Comparison of ENCODE assay signal across 12 cellular contexts in the genomic region with DNA sequence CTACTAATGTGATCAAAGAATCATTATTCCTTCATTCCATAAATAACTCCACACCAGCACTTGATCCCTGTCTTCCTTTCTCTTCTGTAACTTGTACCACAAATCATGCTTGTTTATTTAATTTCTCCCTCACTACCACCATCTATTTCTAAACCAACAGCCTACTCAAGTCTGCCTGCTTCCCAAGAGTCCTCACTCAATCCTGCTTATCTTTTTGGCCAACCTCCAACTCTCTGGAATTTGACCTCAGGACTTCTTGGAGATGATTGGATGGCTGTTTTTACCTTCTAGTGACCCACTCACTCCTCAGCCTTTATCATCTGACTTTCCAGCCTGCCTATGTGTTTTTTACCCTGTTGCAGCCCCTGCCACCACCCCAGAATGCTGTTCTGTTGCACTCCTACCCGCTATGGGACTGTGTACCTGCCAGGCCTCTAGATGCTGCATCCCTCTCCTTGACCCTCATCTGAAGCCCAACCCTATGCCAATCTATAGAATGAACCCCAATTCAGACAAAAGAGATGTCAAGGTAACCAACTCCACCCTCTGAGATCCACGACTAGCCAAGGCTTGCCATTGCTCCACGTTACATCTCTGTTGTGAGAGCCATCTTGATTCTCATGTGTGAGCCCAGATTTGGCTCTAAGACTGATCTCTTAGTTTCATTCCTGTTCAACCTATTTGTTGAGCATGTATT.
A peak's percentile ranks its signal among the peaks of the same experiment; 100 is the strongest.
DNase-seq lines count a peak whose midpoint lies in the region; ATAC-seq, FAIRE-seq and TF ChIP-seq lines count a peak whose summit lies in the region.
"Had no signal": no experiment of that assay in that cellular context is flagged by ENCODE, and none has a peak within 500 bp of the region (broad histone marks: within the 10 kb centered on the region; RNA-seq: fewer than 3 reads in every experiment).

No MANE protein-coding gene starts in this region.

- H3K27ac ChIP-seq in KMS-11 = peak overlapping the region; percentile 54; the same call in 1 of the 2 replicates
- peak overlapping the region; percentile 98 for H3K27ac ChIP-seq in GM12878 (ENCODE audit: control insufficient read depth, insufficient read depth)
- peak overlapping the region; percentile 99 for H3K27ac ChIP-seq in right cardiac atrium (ENCODE audit: low read length)
- peak overlapping the region in 5 of 8 donors; percentile 29 to 74 (median 67) for H3K27ac ChIP-seq in spleen

- H3K79me2 ChIP-seq in KMS-11 (ENCODE audit: insufficient read depth, low read depth) = no peaks in the 10 kb centered on the region
- peaks cover 16% of the 10 kb centered on the region for H3K79me2 ChIP-seq in GM12878 (ENCODE audit: control insufficient read depth, insufficient read depth, low read length)

- TF ChIP-seq CTCF in KMS-11 (conservative IDR thresholded peaks at IDR 0.05; ENCODE audit: low read depth, low read length) (no peak), GM12878 (IDR thresholded peaks at IDR 0.05 in 2 of 3, conservative IDR thresholded peaks at IDR 0.05 in 1 of 3; ENCODE audit: control insufficient read depth in 2 of 3, extremely low read depth in 1 of 3, insufficient read depth in 1 of 3, low read depth in 3 of 3, low read length in 3 of 3) (no peak), spleen (IDR thresholded peaks at IDR 0.05 in 8 of 11, conservative IDR thresholded peaks at IDR 0.05 in 3 of 11) (no peak)

- CTCF ChIA-PET in GM12878 (lab: Yijun Ruan, JAX) = interaction anchor here (1.1 to 2.9 kb wide), 7 partner anchors 9 to 407 kb away, joined by 4 to 16 read pairs (median 8); a partner anchor contains a TSS

- no peak for DNase-seq in GM12878 (ENCODE audit: low read depth, low spot score)
- no peak for DNase-seq in right cardiac atrium
- no peak for DNase-seq in spleen
- no peak for DNase-seq in medulla oblongata (ENCODE audit: extremely low spot score)
- DNase-seq: activated T-cell treated with anti-CD3 and anti-CD28 coated beads for 4 hours; effector CD8-positive, alpha-beta T cell; head of caudate nucleus; NCI-H526 treated with DMSO at 0.1 percent for 48 hours; stimulated activated naive CD4-positive, alpha-beta T cell had no signal

- H2AFZ ChIP-seq in KMS-11 (ENCODE audit: low read depth) (0 out of 2 replicates have a peak overlapping the region, but pooled peaks have one; percentile 48), GM12878 (ENCODE audit: control insufficient read depth, low read depth, low read length) (no peak overlapping the region; the same call in 1 of the 2 replicates)

- BruUV-seq in GM12878 (replicated peaks; lab: Mats Ljungman, UMichigan) = no TSS peak

- FAIRE-seq in GM12878 (lab: Jason Lieb, UNC) = no peak

- POLR2A ChIA-PET in GM12878 (lab: Charles Lee) = interaction anchor here (0.8 to 15.5 kb wide), 12 partner anchors 9 to 407 kb away, joined by 3 to 204 read pairs (median 4); a partner anchor contains a TSS

- TF ChIP-seq EP300 in GM12878 (IDR thresholded peaks at IDR 0.05; ENCODE audit: borderline replicate concordance in 1 of 2, control insufficient read depth in 1 of 2, low read depth in 2 of 2, low read length in 2 of 2) = no peak

- peak overlapping the region; percentile 40; the same call in 1 of the 2 replicates for H3K4me2 ChIP-seq in KMS-11
- peak overlapping the region; percentile 33 for H3K4me2 ChIP-seq in GM12878 (ENCODE audit: control insufficient read depth, insufficient read depth)

- in situ Hi-C loops in GM12878 (cut with MboI) = loop anchor here (25.0 kb wide), 1 partner anchor 90 kb away; no protein-coding TSS in a partner anchor

- TF ChIP-seq POLR2A in GM12878 (IDR thresholded peaks at IDR 0.05; ENCODE audit: low read depth, low read length) (no peak), spleen (IDR thresholded peaks at IDR 0.05) (no peak)

- H3K27me3 ChIP-seq in KMS-11 (ENCODE audit: insufficient read depth, low read depth) (no peaks in the 10 kb centered on the region), GM12878 (replicated peaks in 1 of 2; ENCODE audit: control insufficient read depth in 2 of 2, insufficient read depth in 2 of 2, low read length in 1 of 2) (no peaks in the 10 kb centered on the region), right cardiac atrium (ENCODE audit: control insufficient read depth, insufficient read depth) (no peaks in the 10 kb centered on the region), spleen (replicated peaks in 1 of 7) (no peaks in the 10 kb centered on the region)

- H3K9me3 ChIP-seq in GM12878 (replicated peaks; ENCODE audit: control insufficient read depth, insufficient read depth, low read length) (no peaks in the 10 kb centered on the region), right cardiac atrium (ENCODE audit: control insufficient read depth, low read length) (no peaks in the 10 kb centered on the region), spleen (no peaks in the 10 kb centered on the region)

- H3K4me3 ChIP-seq in KMS-11 (IDR thresholded peaks at IDR 0.05; ENCODE audit: insufficient read depth, low read depth, low read length) = no peak overlapping the region
- H3K4me3 ChIP-seq in GM12878 = no peak overlapping the region
- H3K4me3 ChIP-seq in right cardiac atrium (ENCODE audit: low read length) = no peak overlapping the region
- no peak overlapping the region for H3K4me3 ChIP-seq in spleen

- no peak for TF ChIP-seq RAD21 in GM12878 (IDR thresholded peaks at IDR 0.05; ENCODE audit: insufficient read depth, low read depth, low read length)

- H4K20me1 ChIP-seq in KMS-11 (ENCODE audit: insufficient read depth) (no peaks in the 10 kb centered on the region), GM12878 (ENCODE audit: control insufficient read depth, insufficient read depth) (no peaks in the 10 kb centered on the region)

- SMC1A ChIA-PET in GM12878 (lab: Charles Lee; ENCODE audit: uncharacterized antibody, unreplicated experiment) = interaction anchor here (0.8 to 9.6 kb wide), 22 partner anchors 8 to 521 kb away, joined by 3 to 228 read pairs (median 6); no protein-coding TSS in a partner anchor

- H3K36me3 ChIP-seq in KMS-11 (ENCODE audit: insufficient read depth) (no peaks in the 10 kb centered on the region), GM12878 (ENCODE audit: control insufficient read depth in 2 of 2, insufficient read depth in 2 of 2, low read length in 1 of 2) (no peaks in the 10 kb centered on the region), spleen (no peaks in the 10 kb centered on the region)

- 94% methylated on average over 3 of the region's 3 CpGs for WGBS in GM12878 (ENCODE audit: insufficient coverage, insufficient replicate concordance, low lambda C conversion rate, missing lambda C conversion rate)
- WGBS in right cardiac atrium = 71% methylated on average over 3 of the region's 3 CpGs
- 89 to 100% (median 97%) methylated on average over 3 of the region's 3 CpGs for WGBS in spleen, 5 donors

- H3K4me1 ChIP-seq in KMS-11 (ENCODE audit: low read depth, poor library complexity, severe bottlenecking) (peaks cover 45% of the 10 kb centered on the region), GM12878 (ENCODE audit: control insufficient read depth, insufficient read depth, low read length) (peaks cover 71% of the 10 kb centered on the region), right cardiac atrium (ENCODE audit: control insufficient read depth, insufficient read depth, low read length) (peaks cover 16% of the 10 kb centered on the region), spleen (peaks cover 19 to 61% (median 43%) of the 10 kb centered on the region in 6 donors)

- intact Hi-C loops in GM12878 (cut with micrococcal nuclease; ENCODE audit: unreplicated experiment) = loop anchor here (1.0 to 2.0 kb wide), 3 partner anchors 12 to 82 kb away; no protein-coding TSS in a partner anchor
- intact Hi-C loops in right cardiac atrium (cut with DNase I) = loop anchor here in 3 of 4 donors (5.0 to 10.0 kb wide), 3 partner anchors 48 to 138 kb away; no protein-coding TSS in a partner anchor
- intact Hi-C loops in spleen (cut with DNase I; ENCODE audit: low total_unique reads) = no loop called here

- RAD21 ChIA-PET in GM12878 (lab: Charles Lee; ENCODE audit: unreplicated experiment) = interaction anchor here (0.9 to 15.5 kb wide), 20 partner anchors 7 to 407 kb away, joined by 3 to 346 read pairs (median 11); a partner anchor contains a TSS

- ATAC-seq in GM12878 (no peak), right cardiac atrium (peak; percentile 39 to 44), HG03457 (IDR thresholded peaks at IDR 0.05; ENCODE audit: unreplicated experiment) (no peak), HG03354 (IDR thresholded peaks at IDR 0.05; ENCODE audit: poor library complexity, severe bottlenecking, unreplicated experiment) (no peak)

- H3K9ac ChIP-seq in KMS-11 = no peak overlapping the region
- H3K9ac ChIP-seq in GM12878 (ENCODE audit: control insufficient read depth, insufficient read depth, low read length) = peak overlapping the region; percentile 43

TF ChIP-seq in GM12878, 131 proteins besides CTCF, POLR2A, EP300 and RAD21 (continues in another document):
- TF ChIP-seq POLR2AphosphoS2 (IDR thresholded peaks at IDR 0.05; ENCODE audit: low read depth, low read length) = no peak
- TF ChIP-seq PML (IDR thresholded peaks at IDR 0.05; ENCODE audit: low read length) = no peak
- TF ChIP-seq LARP7 (IDR thresholded peaks at IDR 0.05) = 0 out of 2 replicates have a peak, but pooled peaks have one; percentile 41
- no peak for TF ChIP-seq HDGF (IDR thresholded peaks at IDR 0.05)
- TF ChIP-seq, protein P1, sequence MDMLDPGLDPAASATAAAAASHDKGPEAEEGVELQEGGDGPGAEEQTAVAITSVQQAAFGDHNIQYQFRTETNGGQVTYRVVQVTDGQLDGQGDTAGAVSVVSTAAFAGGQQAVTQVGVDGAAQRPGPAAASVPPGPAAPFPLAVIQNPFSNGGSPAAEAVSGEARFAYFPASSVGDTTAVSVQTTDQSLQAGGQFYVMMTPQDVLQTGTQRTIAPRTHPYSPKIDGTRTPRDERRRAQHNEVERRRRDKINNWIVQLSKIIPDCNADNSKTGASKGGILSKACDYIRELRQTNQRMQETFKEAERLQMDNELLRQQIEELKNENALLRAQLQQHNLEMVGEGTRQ (IDR thresholded peaks at IDR 0.05; ENCODE audit: borderline replicate concordance, low read depth, low read length) = no peak

Comparison
In these comparisons a context has a peak if more than half of its experiments do, and no peak if none do; other contexts are left out.
1. ATAC-seq: peak in right cardiac atrium (2 of 2); none in GM12878 (single experiment), HG03457 (single experiment) and HG03354 (single experiment).
2. Peak in every context shown above with its lines, with median percentiles within 50 percentile points of each other: H3K27ac ChIP-seq.